ENCODE assay signal across 8 cellular contexts in genomic region chr19:55341191-55342043, GRCh38. TPM values are rescaled to one million over a fixed set of nuclear protein-coding genes. Genes with fewer than 3 reads are reported as not detected.
DNase-seq lines count a peak whose midpoint lies in the region; ATAC-seq and TF ChIP-seq lines count a peak whose summit lies in the region.

No MANE protein-coding gene starts in this region.

- peak overlapping the region; percentile 84 for H3K4me3 ChIP-seq in BLaER1
- peak overlapping the region; percentile 90 for H3K4me3 ChIP-seq in HUES48 (ENCODE audit: low read depth, low read length)
- peak overlapping the region; percentile 89 for H3K4me3 ChIP-seq in OCI-LY7 (ENCODE audit: low read depth, low read length, poor library complexity, severe bottlenecking)
- peak overlapping the region; percentile 76 for H3K4me3 ChIP-seq in trophoblast cell (ENCODE audit: low read depth, low read length)
- peak overlapping the region; percentile 78 to 80 for H3K4me3 ChIP-seq in uterus

- no peak for ATAC-seq in activated CD4-positive, CD25-positive, alpha-beta regulatory T cell treated with anti-CD3 and anti-CD28 coated beads, Interleukin-2, amount 50 U/mL, for 24 hours

- H3K79me1 ChIP-seq in trophoblast cell (ENCODE audit: low read length), result peaks cover 28% of the 10 kb centered on the region

- no peak overlapping the region for H2AK5ac ChIP-seq in trophoblast cell (ENCODE audit: low read length)

- POLR2A ChIA-PET in OCI-LY7 (lab: Charles Lee), result interaction anchor here (0.6 kb wide), 1 partner anchor 12 kb away, joined by 5 read pairs; no protein-coding TSS in a partner anchor

- no peak overlapping the region for H2BK5ac ChIP-seq in trophoblast cell (ENCODE audit: low read depth, low read length, poor library complexity)

- no CpG with 5 or more reads among the region's 36 CpGs for WGBS in trophoblast cell (ENCODE audit: extremely low coverage, insufficient coverage, insufficient read length)

- TF ChIP-seq CTCF in OCI-LY7 (conservative IDR thresholded peaks at IDR 0.05; ENCODE audit: low read length) (no peak), glutamatergic neuron (IDR thresholded peaks at IDR 0.05; ENCODE audit: partially characterized antibody, unreplicated experiment) (no peak), uterus (IDR thresholded peaks at IDR 0.05) (no peak)

- H4K12ac ChIP-seq in trophoblast cell (ENCODE audit: low read depth, low read length), result no peak overlapping the region

- H3K9ac ChIP-seq in BLaER1 (peak overlapping the region; percentile 89), HUES48 (ENCODE audit: low read depth, low read length) (no peak overlapping the region; the same call in 1 of the 2 replicates), trophoblast cell (ENCODE audit: low read length) (no peak overlapping the region)

- no peak overlapping the region for H3K14ac ChIP-seq in trophoblast cell (ENCODE audit: low read length)

- peaks cover 24% of the 10 kb centered on the region for H3K27me3 Mint-ChIP-seq in glutamatergic neuron (ENCODE audit: unreplicated experiment)

- H2AFZ ChIP-seq in OCI-LY7 (ENCODE audit: low read length), result no peak overlapping the region
- H2AFZ ChIP-seq in trophoblast cell (ENCODE audit: insufficient read depth, low read length, poor library complexity), result no peak overlapping the region

- H3K4me1 ChIP-seq in BLaER1 (peaks cover 52% of the 10 kb centered on the region), HUES48 (ENCODE audit: control insufficient read depth, insufficient read depth, low read length) (peaks cover 12% of the 10 kb centered on the region), OCI-LY7 (ENCODE audit: insufficient read depth, low read length, poor library complexity, severe bottlenecking) (peaks cover 28% of the 10 kb centered on the region), trophoblast cell (ENCODE audit: control insufficient read depth in 1 of 2, insufficient read depth in 2 of 2, low read length in 2 of 2) (peaks cover 10 to 27% of the 10 kb centered on the region in 2 experiments), uterus (peaks cover 0 to 11% of the 10 kb centered on the region in 2 donors)

- no peak for TF ChIP-seq POLR2A in uterus (IDR thresholded peaks at IDR 0.05)

- no peak overlapping the region for H2BK120ac ChIP-seq in trophoblast cell (ENCODE audit: insufficient read depth, low read length, poor library complexity)

- CTCF ChIA-PET in OCI-LY7 (lab: Charles Lee; ENCODE audit: unreplicated experiment), result no interaction called here

- H3K27me3 ChIP-seq in BLaER1, result no peaks in the 10 kb centered on the region
- H3K27me3 ChIP-seq in HUES48 (ENCODE audit: control insufficient read depth, insufficient read depth, low read length), result no peaks in the 10 kb centered on the region
- no peaks in the 10 kb centered on the region for H3K27me3 ChIP-seq in trophoblast cell (ENCODE audit: insufficient read depth, low read length)
- no peaks in the 10 kb centered on the region for H3K27me3 ChIP-seq in uterus

- H3K9me3 ChIP-seq in BLaER1, result no peaks in the 10 kb centered on the region
- no peaks in the 10 kb centered on the region for H3K9me3 ChIP-seq in HUES48 (ENCODE audit: control insufficient read depth, insufficient read depth, low read length)
- no peaks in the 10 kb centered on the region for H3K9me3 ChIP-seq in OCI-LY7 (ENCODE audit: low read length)
- no peaks in the 10 kb centered on the region for H3K9me3 ChIP-seq in trophoblast cell (ENCODE audit: insufficient read depth, low read depth, low read length)
- no peaks in the 10 kb centered on the region for H3K9me3 ChIP-seq in uterus

- peaks cover 50% of the 10 kb centered on the region for H3K36me3 ChIP-seq in BLaER1
- peaks cover 43% of the 10 kb centered on the region for H3K36me3 ChIP-seq in HUES48 (ENCODE audit: control insufficient read depth, insufficient read depth, low read length)
- no peaks in the 10 kb centered on the region for H3K36me3 ChIP-seq in OCI-LY7 (ENCODE audit: insufficient read depth, low read length)
- peaks cover 33 to 42% of the 10 kb centered on the region in 2 experiments for H3K36me3 ChIP-seq in trophoblast cell (ENCODE audit: control insufficient read depth in 1 of 2, insufficient read depth in 2 of 2, low read length in 2 of 2)
- H3K36me3 ChIP-seq in uterus, result no peaks in the 10 kb centered on the region

- peaks cover 13% of the 10 kb centered on the region for H3K9me3 Mint-ChIP-seq in glutamatergic neuron (ENCODE audit: unreplicated experiment)

- H4K91ac ChIP-seq in trophoblast cell (ENCODE audit: low read depth, low read length), result no peak overlapping the region

- H3K27ac ChIP-seq in BLaER1 (peak overlapping the region; percentile 89), HUES48 (ENCODE audit: low read depth, low read length) (peak overlapping the region; percentile 99), OCI-LY7 (ENCODE audit: low read depth, low read length, poor library complexity, severe bottlenecking) (no peak overlapping the region), trophoblast cell (ENCODE audit: low read depth, low read length) (no peak overlapping the region), uterus (peak overlapping the region; percentile 32 to 94)

- H4K20me1 ChIP-seq in BLaER1 (peaks cover 13% of the 10 kb centered on the region), OCI-LY7 (ENCODE audit: insufficient read depth, low read length) (no peaks in the 10 kb centered on the region)

- DNase-seq in OCI-LY7 (ENCODE audit: low spot score), result peak; percentile 55
- peak; percentile 38 for DNase-seq in activated T-helper 9 cell treated with anti-CD3 and anti-CD28 coated beads, Interleukin-2, amount 50 U/mL, for 16 hours (ENCODE audit: low read depth)
- peak; percentile 92 for DNase-seq in glutamatergic neuron
- DNase-seq in trophoblast cell, result peak; percentile 50 to 78
- peak; percentile 71 to 72 for DNase-seq in uterus

- peak overlapping the region; percentile 7 for H3K18ac ChIP-seq in trophoblast cell (ENCODE audit: low read length)

- H3K36me3 Mint-ChIP-seq in glutamatergic neuron (ENCODE audit: unreplicated experiment), result peaks cover 3% of the 10 kb centered on the region

- no peak overlapping the region for H3K23ac ChIP-seq in trophoblast cell (ENCODE audit: low read length)

- peak overlapping the region; percentile 87 for H3K4me3 Mint-ChIP-seq in glutamatergic neuron (ENCODE audit: unreplicated experiment)

- H3K9me2 ChIP-seq in OCI-LY7 (ENCODE audit: insufficient read depth, low read length), result no peaks in the 10 kb centered on the region

- H2BK12ac ChIP-seq in trophoblast cell (ENCODE audit: low read length), result no peak overlapping the region

- H3K4ac ChIP-seq in trophoblast cell (ENCODE audit: low read depth, low read length), result no peak overlapping the region

- no TSS peak for BruUV-seq in OCI-LY7 (replicated peaks; lab: Mats Ljungman, UMichigan)

- H3K4me1 Mint-ChIP-seq in glutamatergic neuron (ENCODE audit: low read depth, unreplicated experiment), result peaks cover 17% of the 10 kb centered on the region

- H3K4me2 ChIP-seq in BLaER1 (peak overlapping the region; percentile 99), OCI-LY7 (ENCODE audit: low read length) (peak overlapping the region; percentile 99), trophoblast cell (ENCODE audit: low read length) (peak overlapping the region; percentile 90)

- H4K8ac ChIP-seq in trophoblast cell (ENCODE audit: low read depth, low read length), result no peak overlapping the region

- H3K27ac Mint-ChIP-seq in glutamatergic neuron (ENCODE audit: unreplicated experiment), result peak overlapping the region; percentile 76

- intact Hi-C loops in OCI-LY7 (cut with micrococcal nuclease; ENCODE audit: unreplicated experiment), result loop anchor here (1.0 kb wide), 1 partner anchor 82 kb away; the partner anchor contains the start of gene PPP6R1
- intact Hi-C loops in uterus (cut with DNase I; ENCODE audit: low total_unique reads), result no loop called here

- no peaks in the 10 kb centered on the region for H3K79me2 ChIP-seq in OCI-LY7 (ENCODE audit: insufficient read depth, low read depth, low read length)
- peaks cover 8% of the 10 kb centered on the region for H3K79me2 ChIP-seq in trophoblast cell (ENCODE audit: control insufficient read depth, insufficient read depth, low read length, poor library complexity)

RNA-seq across cellular contexts. Expression of gene KMT5C, which starts 1.7 kb away (rescaled TPM):
- 21.2 and 22.8 TPM in 2 replicates for total RNA-seq in OCI-LY7 (2014; rRNA removed; shearing (Covaris generic))
- total RNA-seq in OCI-LY7 (2022) (36.1 and 43.4 TPM in 2 replicates), glutamatergic neuron (ENCODE audit: unreplicated experiment) (105 TPM), uterus (10 to 100 TPM; 12.4 to 65.6 (median 15.9) TPM)
- 20.3 and 20.7 TPM in 2 replicates for polyA plus RNA-seq in trophoblast cell (2013)

RNA-seq across cellular contexts. Expression of gene COX6B2, which starts 13.1 kb away (rescaled TPM):
- total RNA-seq in OCI-LY7 (2014; rRNA removed; shearing (Covaris generic)), result not detected in 2 replicates
- not detected in 2 replicates for total RNA-seq in OCI-LY7 (2022)
- 2.8 TPM for total RNA-seq in glutamatergic neuron (ENCODE audit: unreplicated experiment)
- polyA plus RNA-seq in trophoblast cell (2013), result 0.49 and 0.67 TPM in 2 replicates
- 1 to 10 TPM in 1 of 4 donors, under 1 TPM in 1, not detected in 2; 0.14 to 4.6 TPM for total RNA-seq in uterus

RNA-seq across cellular contexts. Expression of gene TMEM150B, which starts 16.3 kb away (rescaled TPM):
- total RNA-seq in OCI-LY7 (2014; rRNA removed; shearing (Covaris generic)), result not detected in 2 replicates
- total RNA-seq in OCI-LY7 (2022) (not detected in 2 replicates), glutamatergic neuron (ENCODE audit: unreplicated experiment) (not detected), uterus (1 to 10 TPM in 1 of 4 donors, not detected in 3; 2.6 TPM)
- not detected in 2 replicates for polyA plus RNA-seq in trophoblast cell (2013)

RNA-seq across cellular contexts. Expression of gene GARIN5B, which starts 21.6 kb away (rescaled TPM):
- total RNA-seq in OCI-LY7 (2014; rRNA removed; shearing (Covaris generic)), result not detected in 2 replicates
- total RNA-seq in OCI-LY7 (2022) (not detected in 2 replicates), glutamatergic neuron (ENCODE audit: unreplicated experiment) (0.17 TPM), uterus (under 1 TPM in 1 of 4 donors, not detected in 3; 0.18 TPM)
- polyA plus RNA-seq in trophoblast cell (2013), result 0.04 and 0.06 TPM in 2 replicates

RNA-seq across cellular contexts. Expression of gene IL11, which starts 28.8 kb away (rescaled TPM):
- total RNA-seq in OCI-LY7 (2014; rRNA removed; shearing (Covaris generic)), result 0.32 TPM in 1 of 2 replicates, not detected in the other
- total RNA-seq in OCI-LY7 (2022), result 0.46 and 0.55 TPM in 2 replicates
- total RNA-seq in glutamatergic neuron (ENCODE audit: unreplicated experiment), result 18.1 TPM
- polyA plus RNA-seq in trophoblast cell (2013), result 14.7 and 15.0 TPM in 2 replicates
- total RNA-seq in uterus, result 1 to 10 TPM in 1 of 4 donors, not detected in 3; 1.6 TPM

Comparison
In these comparisons a context has a peak if more than half of its experiments do, and no peak if none do; other contexts are left out.
1. H3K27ac ChIP-seq: peak in BLaER1 (single experiment), HUES48 (single experiment) and uterus (2 of 2); none in OCI-LY7 (single experiment) and trophoblast cell (single experiment).
2. DNase-seq: peak in every context shown above with its lines; median percentile 92 in glutamatergic neuron; 72 in uterus; 64 in trophoblast cell; 55 in OCI-LY7; 38 in activated T-helper 9 cell treated with anti-CD3 and anti-CD28 coated beads, Interleukin-2, amount 50 U/mL, for 16 hours.
3. Peak in every context shown above with its lines, with median percentiles within 50 percentile points of each other: H3K4me2 ChIP-seq and H3K4me3 ChIP-seq.